1 cellular context compared by ENCODE assay signal in the genomic region with DNA sequence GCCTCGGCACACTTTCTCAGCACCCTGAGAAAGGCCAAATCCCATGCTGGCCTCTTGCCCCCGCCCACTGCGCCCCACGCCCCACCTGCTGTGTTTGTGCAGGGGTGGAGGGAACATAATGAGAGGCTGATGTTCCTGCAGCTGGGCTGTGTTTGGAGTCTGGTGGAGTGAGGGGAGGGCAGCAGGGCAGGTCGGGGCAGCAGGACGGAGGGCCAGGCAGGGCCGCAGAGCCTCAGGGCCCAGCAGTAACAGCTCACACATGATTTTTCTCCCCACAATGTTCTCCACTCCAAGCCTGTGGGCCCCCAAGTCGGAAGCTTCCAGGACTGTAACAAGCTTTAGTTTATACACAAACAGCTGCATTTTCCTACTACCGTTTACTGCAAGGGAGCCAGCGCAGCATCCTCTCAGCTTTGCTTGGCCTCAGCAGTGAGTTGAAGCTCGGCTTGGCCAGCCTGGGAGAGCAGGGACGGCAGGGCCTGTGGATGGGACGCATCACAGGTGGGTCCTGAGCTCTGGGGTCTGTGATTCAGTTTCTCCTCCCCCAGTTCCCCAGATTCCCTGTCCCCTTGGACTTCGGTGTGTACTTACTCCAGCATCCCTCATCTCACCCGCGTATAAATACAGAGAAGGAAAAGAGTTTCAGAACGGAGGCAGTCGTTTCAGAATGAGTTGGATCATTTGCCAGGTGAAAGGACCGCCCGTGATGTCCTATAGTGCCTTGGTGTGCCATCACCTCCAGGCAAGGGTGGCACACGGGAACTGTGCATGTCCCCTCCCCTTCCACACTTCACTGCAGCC.
TF ChIP-seq lines count a peak whose summit lies in the region.

No MANE protein-coding gene starts in this region.

TF ChIP-seq in HepG2, 621 proteins besides CTCF, POLR2A, EP300 and RAD21 (continued from another document and continues in another):
- TF ChIP-seq, protein P1, sequence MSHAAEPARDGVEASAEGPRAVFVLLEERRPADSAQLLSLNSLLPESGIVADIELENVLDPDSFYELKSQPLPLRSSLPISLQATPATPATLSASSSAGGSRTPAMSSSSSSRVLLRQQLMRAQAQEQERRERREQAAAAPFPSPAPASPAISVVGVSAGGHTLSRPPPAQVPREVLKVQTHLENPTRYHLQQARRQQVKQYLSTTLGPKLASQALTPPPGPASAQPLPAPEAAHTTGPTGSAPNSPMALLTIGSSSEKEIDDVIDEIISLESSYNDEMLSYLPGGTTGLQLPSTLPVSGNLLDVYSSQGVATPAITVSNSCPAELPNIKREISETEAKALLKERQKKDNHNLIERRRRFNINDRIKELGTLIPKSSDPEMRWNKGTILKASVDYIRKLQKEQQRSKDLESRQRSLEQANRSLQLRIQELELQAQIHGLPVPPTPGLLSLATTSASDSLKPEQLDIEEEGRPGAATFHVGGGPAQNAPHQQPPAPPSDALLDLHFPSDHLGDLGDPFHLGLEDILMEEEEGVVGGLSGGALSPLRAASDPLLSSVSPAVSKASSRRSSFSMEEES (CRISPR knock-in tag; IDR thresholded peaks at IDR 0.05), result no peak
- no peak for TF ChIP-seq TOE1 (CRISPR knock-in tag; IDR thresholded peaks at IDR 0.05)
- TF ChIP-seq ZFX (CRISPR knock-in tag; IDR thresholded peaks at IDR 0.05; ENCODE audit: low read depth), result peak; percentile 74
- TF ChIP-seq, protein P2, sequence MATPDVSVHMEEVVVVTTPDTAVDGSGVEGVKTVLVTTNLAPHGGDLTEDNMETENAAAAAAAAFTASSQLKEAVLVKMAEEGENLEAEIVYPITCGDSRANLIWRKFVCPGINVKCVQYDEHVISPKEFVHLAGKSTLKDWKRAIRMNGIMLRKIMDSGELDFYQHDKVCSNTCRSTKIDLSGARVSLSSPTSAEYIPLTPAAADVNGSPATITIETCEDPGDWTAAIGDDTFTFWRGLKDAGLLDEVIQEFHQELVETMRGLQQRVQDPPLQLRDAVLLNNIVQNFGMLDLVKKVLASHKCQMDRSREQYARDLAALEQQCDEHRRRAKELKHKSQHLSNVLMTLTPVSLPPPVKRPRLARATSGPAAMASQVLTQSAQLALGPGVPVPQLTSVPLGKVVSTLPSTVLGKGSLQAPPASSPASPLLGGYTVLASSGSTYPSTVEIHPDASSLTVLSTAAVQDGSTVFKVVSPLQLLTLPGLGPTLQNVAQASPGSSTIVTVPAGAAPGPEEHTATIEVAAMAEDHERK (CRISPR knock-in tag; IDR thresholded peaks at IDR 0.05; ENCODE audit: low read depth), result no peak
- TF ChIP-seq LCORL (IDR thresholded peaks at IDR 0.05), result no peak
- TF ChIP-seq LCORL (CRISPR knock-in tag; IDR thresholded peaks at IDR 0.05), result 0 out of 2 replicates have a peak, but pooled peaks have one; percentile 25
- TF ChIP-seq PLRG1 (conservative IDR thresholded peaks at IDR 0.05), result no peak
- TF ChIP-seq GATAD2A (CRISPR knock-in tag; IDR thresholded peaks at IDR 0.05), result 0 out of 2 replicates have a peak, but pooled peaks have one; percentile 29
- no peak for TF ChIP-seq FOXK1 (CRISPR knock-in tag; IDR thresholded peaks at IDR 0.05; ENCODE audit: borderline replicate concordance, low read depth)
- peak; percentile 49; the same call in 1 of the 2 replicates for TF ChIP-seq ZNF292 (CRISPR knock-in tag; IDR thresholded peaks at IDR 0.05; ENCODE audit: borderline replicate concordance, low read depth)
- TF ChIP-seq ZBTB7B (CRISPR knock-in tag; IDR thresholded peaks at IDR 0.05), result no peak
- TF ChIP-seq, protein P3, sequence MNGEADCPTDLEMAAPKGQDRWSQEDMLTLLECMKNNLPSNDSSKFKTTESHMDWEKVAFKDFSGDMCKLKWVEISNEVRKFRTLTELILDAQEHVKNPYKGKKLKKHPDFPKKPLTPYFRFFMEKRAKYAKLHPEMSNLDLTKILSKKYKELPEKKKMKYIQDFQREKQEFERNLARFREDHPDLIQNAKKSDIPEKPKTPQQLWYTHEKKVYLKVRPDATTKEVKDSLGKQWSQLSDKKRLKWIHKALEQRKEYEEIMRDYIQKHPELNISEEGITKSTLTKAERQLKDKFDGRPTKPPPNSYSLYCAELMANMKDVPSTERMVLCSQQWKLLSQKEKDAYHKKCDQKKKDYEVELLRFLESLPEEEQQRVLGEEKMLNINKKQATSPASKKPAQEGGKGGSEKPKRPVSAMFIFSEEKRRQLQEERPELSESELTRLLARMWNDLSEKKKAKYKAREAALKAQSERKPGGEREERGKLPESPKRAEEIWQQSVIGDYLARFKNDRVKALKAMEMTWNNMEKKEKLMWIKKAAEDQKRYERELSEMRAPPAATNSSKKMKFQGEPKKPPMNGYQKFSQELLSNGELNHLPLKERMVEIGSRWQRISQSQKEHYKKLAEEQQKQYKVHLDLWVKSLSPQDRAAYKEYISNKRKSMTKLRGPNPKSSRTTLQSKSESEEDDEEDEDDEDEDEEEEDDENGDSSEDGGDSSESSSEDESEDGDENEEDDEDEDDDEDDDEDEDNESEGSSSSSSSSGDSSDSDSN (CRISPR knock-in tag; IDR thresholded peaks at IDR 0.05), result no peak
- no peak for TF ChIP-seq ZBTB8A (CRISPR knock-in tag; IDR thresholded peaks at IDR 0.05; ENCODE audit: borderline replicate concordance, low read depth)
- 0 out of 2 replicates have a peak, but pooled peaks have one; percentile 19 for TF ChIP-seq HDAC2 (CRISPR knock-in tag; IDR thresholded peaks at IDR 0.05)
- TF ChIP-seq ATAD3A (CRISPR knock-in tag; IDR thresholded peaks at IDR 0.05), result no peak
- TF ChIP-seq BORCS8-MEF2B (CRISPR knock-in tag; IDR thresholded peaks at IDR 0.05), result 0 out of 2 replicates have a peak, but pooled peaks have one; percentile 27
- TF ChIP-seq GATA4 (IDR thresholded peaks at IDR 0.05; ENCODE audit: borderline replicate concordance, low read depth), result no peak
- no peak for TF ChIP-seq FOXP1 (IDR thresholded peaks at IDR 0.05)
- TF ChIP-seq FOXP1 (CRISPR knock-in tag; IDR thresholded peaks at IDR 0.05), result no peak; the same call in 1 of the 2 replicates
- TF ChIP-seq ZNF577 (CRISPR knock-in tag; IDR thresholded peaks at IDR 0.05; ENCODE audit: borderline replicate concordance, low read depth), result no peak
- TF ChIP-seq GPN1 (CRISPR knock-in tag; IDR thresholded peaks at IDR 0.05; ENCODE audit: borderline replicate concordance), result no peak
- TF ChIP-seq ZNF33A (CRISPR knock-in tag; IDR thresholded peaks at IDR 0.05; ENCODE audit: borderline replicate concordance), result no peak
- no peak for TF ChIP-seq ZNF382 (CRISPR knock-in tag; IDR thresholded peaks at IDR 0.05; ENCODE audit: borderline replicate concordance)
- TF ChIP-seq ZNF282 (IDR thresholded peaks at IDR 0.05; ENCODE audit: partially characterized antibody), result no peak
- no peak for TF ChIP-seq SETDB1 (CRISPR knock-in tag; IDR thresholded peaks at IDR 0.05; ENCODE audit: borderline replicate concordance)
- TF ChIP-seq, protein P4, sequence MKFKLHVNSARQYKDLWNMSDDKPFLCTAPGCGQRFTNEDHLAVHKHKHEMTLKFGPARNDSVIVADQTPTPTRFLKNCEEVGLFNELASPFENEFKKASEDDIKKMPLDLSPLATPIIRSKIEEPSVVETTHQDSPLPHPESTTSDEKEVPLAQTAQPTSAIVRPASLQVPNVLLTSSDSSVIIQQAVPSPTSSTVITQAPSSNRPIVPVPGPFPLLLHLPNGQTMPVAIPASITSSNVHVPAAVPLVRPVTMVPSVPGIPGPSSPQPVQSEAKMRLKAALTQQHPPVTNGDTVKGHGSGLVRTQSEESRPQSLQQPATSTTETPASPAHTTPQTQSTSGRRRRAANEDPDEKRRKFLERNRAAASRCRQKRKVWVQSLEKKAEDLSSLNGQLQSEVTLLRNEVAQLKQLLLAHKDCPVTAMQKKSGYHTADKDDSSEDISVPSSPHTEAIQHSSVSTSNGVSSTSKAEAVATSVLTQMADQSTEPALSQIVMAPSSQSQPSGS (CRISPR knock-in tag; IDR thresholded peaks at IDR 0.05), result no peak
- no peak for TF ChIP-seq MAFG (CRISPR knock-in tag; IDR thresholded peaks at IDR 0.05)
- no peak for TF ChIP-seq ZSCAN21 (CRISPR knock-in tag; IDR thresholded peaks at IDR 0.05; ENCODE audit: borderline replicate concordance)
- no peak for TF ChIP-seq RORA (CRISPR knock-in tag; IDR thresholded peaks at IDR 0.05)
- no peak for TF ChIP-seq ARNT (IDR thresholded peaks at IDR 0.05)
- TF ChIP-seq, protein P5, sequence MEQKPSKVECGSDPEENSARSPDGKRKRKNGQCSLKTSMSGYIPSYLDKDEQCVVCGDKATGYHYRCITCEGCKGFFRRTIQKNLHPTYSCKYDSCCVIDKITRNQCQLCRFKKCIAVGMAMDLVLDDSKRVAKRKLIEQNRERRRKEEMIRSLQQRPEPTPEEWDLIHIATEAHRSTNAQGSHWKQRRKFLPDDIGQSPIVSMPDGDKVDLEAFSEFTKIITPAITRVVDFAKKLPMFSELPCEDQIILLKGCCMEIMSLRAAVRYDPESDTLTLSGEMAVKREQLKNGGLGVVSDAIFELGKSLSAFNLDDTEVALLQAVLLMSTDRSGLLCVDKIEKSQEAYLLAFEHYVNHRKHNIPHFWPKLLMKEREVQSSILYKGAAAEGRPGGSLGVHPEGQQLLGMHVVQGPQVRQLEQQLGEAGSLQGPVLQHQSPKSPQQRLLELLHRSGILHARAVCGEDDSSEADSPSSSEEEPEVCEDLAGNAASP (CRISPR knock-in tag; IDR thresholded peaks at IDR 0.05; ENCODE audit: borderline replicate concordance), result peak; percentile 69; the same call in 1 of the 2 replicates
- TF ChIP-seq, protein P6, sequence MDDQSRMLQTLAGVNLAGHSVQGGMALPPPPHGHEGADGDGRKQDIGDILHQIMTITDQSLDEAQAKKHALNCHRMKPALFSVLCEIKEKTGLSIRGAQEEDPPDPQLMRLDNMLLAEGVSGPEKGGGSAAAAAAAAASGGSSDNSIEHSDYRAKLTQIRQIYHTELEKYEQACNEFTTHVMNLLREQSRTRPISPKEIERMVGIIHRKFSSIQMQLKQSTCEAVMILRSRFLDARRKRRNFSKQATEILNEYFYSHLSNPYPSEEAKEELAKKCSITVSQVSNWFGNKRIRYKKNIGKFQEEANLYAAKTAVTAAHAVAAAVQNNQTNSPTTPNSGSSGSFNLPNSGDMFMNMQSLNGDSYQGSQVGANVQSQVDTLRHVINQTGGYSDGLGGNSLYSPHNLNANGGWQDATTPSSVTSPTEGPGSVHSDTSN (CRISPR knock-in tag; IDR thresholded peaks at IDR 0.05; ENCODE audit: borderline replicate concordance), result no peak
- TF ChIP-seq ARNTL (CRISPR knock-in tag; IDR thresholded peaks at IDR 0.05), result no peak
- peak; percentile 26 for TF ChIP-seq TEAD3 (CRISPR knock-in tag; optimal IDR thresholded peaks at IDR 0.05; ENCODE audit: borderline replicate concordance)
- TF ChIP-seq ZNF331 (CRISPR knock-in tag; IDR thresholded peaks at IDR 0.05), result 0 out of 2 replicates have a peak, but pooled peaks have one; percentile 26
- no peak for TF ChIP-seq ZNF30 (CRISPR knock-in tag; IDR thresholded peaks at IDR 0.05)
- no peak for TF ChIP-seq HNRNPH1 (optimal IDR thresholded peaks at IDR 0.05; ENCODE audit: low read depth, low read length)
- TF ChIP-seq IKZF1 (IDR thresholded peaks at IDR 0.05), result no peak
- TF ChIP-seq, protein P7, sequence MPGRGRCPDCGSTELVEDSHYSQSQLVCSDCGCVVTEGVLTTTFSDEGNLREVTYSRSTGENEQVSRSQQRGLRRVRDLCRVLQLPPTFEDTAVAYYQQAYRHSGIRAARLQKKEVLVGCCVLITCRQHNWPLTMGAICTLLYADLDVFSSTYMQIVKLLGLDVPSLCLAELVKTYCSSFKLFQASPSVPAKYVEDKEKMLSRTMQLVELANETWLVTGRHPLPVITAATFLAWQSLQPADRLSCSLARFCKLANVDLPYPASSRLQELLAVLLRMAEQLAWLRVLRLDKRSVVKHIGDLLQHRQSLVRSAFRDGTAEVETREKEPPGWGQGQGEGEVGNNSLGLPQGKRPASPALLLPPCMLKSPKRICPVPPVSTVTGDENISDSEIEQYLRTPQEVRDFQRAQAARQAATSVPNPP (CRISPR knock-in tag; IDR thresholded peaks at IDR 0.05), result no peak
- no peak; the same call in 1 of the 2 replicates for TF ChIP-seq ZMYM3 (CRISPR knock-in tag; IDR thresholded peaks at IDR 0.05)
- TF ChIP-seq DPF2 (CRISPR knock-in tag; IDR thresholded peaks at IDR 0.05; ENCODE audit: borderline replicate concordance, low read depth), result 0 out of 2 replicates have a peak, but pooled peaks have one; percentile 21
- TF ChIP-seq ERF (CRISPR knock-in tag; IDR thresholded peaks at IDR 0.05), result no peak
- no peak for TF ChIP-seq SCMH1 (CRISPR knock-in tag; IDR thresholded peaks at IDR 0.05; ENCODE audit: borderline replicate concordance)
- no peak for TF ChIP-seq SIX1 (CRISPR knock-in tag; IDR thresholded peaks at IDR 0.05; ENCODE audit: borderline replicate concordance)
- TF ChIP-seq ZNF569 (CRISPR knock-in tag; IDR thresholded peaks at IDR 0.05; ENCODE audit: borderline replicate concordance), result no peak
- TF ChIP-seq ZNF780A (CRISPR knock-in tag; IDR thresholded peaks at IDR 0.05), result no peak
- TF ChIP-seq, protein P8, sequence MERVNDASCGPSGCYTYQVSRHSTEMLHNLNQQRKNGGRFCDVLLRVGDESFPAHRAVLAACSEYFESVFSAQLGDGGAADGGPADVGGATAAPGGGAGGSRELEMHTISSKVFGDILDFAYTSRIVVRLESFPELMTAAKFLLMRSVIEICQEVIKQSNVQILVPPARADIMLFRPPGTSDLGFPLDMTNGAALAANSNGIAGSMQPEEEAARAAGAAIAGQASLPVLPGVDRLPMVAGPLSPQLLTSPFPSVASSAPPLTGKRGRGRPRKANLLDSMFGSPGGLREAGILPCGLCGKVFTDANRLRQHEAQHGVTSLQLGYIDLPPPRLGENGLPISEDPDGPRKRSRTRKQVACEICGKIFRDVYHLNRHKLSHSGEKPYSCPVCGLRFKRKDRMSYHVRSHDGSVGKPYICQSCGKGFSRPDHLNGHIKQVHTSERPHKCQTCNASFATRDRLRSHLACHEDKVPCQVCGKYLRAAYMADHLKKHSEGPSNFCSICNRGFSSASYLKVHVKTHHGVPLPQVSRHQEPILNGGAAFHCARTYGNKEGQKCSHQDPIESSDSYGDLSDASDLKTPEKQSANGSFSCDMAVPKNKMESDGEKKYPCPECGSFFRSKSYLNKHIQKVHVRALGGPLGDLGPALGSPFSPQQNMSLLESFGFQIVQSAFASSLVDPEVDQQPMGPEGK (CRISPR knock-in tag; IDR thresholded peaks at IDR 0.05), result peak; percentile 69
- TF ChIP-seq ZNF713 (CRISPR knock-in tag; IDR thresholded peaks at IDR 0.05), result no peak
- TF ChIP-seq, protein P9, sequence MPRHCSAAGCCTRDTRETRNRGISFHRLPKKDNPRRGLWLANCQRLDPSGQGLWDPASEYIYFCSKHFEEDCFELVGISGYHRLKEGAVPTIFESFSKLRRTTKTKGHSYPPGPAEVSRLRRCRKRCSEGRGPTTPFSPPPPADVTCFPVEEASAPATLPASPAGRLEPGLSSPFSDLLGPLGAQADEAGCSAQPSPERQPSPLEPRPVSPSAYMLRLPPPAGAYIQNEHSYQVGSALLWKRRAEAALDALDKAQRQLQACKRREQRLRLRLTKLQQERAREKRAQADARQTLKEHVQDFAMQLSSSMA (CRISPR knock-in tag; IDR thresholded peaks at IDR 0.05), result no peak
- TF ChIP-seq ZFP41 (CRISPR knock-in tag; IDR thresholded peaks at IDR 0.05; ENCODE audit: borderline replicate concordance), result no peak
- TF ChIP-seq, protein P10, sequence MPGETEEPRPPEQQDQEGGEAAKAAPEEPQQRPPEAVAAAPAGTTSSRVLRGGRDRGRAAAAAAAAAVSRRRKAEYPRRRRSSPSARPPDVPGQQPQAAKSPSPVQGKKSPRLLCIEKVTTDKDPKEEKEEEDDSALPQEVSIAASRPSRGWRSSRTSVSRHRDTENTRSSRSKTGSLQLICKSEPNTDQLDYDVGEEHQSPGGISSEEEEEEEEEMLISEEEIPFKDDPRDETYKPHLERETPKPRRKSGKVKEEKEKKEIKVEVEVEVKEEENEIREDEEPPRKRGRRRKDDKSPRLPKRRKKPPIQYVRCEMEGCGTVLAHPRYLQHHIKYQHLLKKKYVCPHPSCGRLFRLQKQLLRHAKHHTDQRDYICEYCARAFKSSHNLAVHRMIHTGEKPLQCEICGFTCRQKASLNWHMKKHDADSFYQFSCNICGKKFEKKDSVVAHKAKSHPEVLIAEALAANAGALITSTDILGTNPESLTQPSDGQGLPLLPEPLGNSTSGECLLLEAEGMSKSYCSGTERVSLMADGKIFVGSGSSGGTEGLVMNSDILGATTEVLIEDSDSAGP (CRISPR knock-in tag; IDR thresholded peaks at IDR 0.05; ENCODE audit: borderline replicate concordance), result peak; percentile 51; the same call in 1 of the 2 replicates
